ENCODE assay signal across 8 cellular contexts in the genomic region with DNA sequence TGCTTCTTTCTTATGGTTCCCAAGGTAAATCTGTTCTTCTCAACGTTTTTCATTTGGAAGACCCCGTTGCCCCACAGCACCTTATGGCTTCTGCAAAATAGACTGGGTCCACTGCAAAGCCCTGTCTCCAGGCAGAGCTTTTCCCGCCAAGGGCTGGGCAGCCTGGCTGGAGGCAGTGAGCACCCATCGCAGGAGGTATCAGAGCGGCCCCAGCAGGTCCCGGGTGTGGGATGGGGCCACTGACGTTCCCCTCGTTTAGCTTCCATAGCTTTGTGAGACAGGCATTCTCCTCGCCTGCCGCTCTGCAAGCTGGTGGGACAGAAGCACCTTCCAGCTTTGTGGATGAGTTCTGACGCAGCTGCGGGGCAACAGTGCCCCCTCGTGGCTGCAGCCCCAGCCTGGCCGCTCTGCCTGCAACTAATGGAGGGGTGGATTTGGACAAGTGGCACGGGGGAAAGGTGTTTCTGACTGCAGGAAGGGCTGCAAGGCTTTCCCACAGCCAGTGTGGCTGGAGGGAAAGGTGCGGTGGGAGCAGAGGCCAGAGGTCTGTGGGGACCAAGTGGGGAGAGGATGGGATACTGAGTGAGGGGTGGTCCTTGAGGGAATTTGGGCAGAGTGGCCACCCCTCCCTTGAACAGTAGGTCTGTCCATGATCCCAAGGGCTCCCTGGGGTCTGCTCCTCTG.
A peak's percentile ranks its signal among the peaks of the same experiment; 100 is the strongest.
DNase-seq lines count a peak whose midpoint lies in the region; ATAC-seq, FAIRE-seq and TF ChIP-seq lines count a peak whose summit lies in the region.

No MANE protein-coding gene starts in this region.

- POLR2A ChIA-PET in endothelial cell of umbilical vein (lab: Charles Lee): interaction anchor here (1.8 kb wide), 1 partner anchor 152 kb away, joined by 4 read pairs; no protein-coding TSS in a partner anchor

- no peaks in the 10 kb centered on the region for H4K20me1 ChIP-seq in endothelial cell of umbilical vein (replicated peaks; ENCODE audit: control insufficient read depth, extremely low read depth, insufficient read depth, low read length)

- dilution Hi-C loops in endothelial cell of umbilical vein (cut with MboI; ENCODE audit: extremely low pct_ligation_motif_present, low sequenced_read_pairs): no loop called here

- H3K27me3 Mint-ChIP-seq in activated CD8-positive, alpha-beta memory T cell treated with anti-CD3 and anti-CD28 coated beads, Interleukin-2, amount 10 ng/mL, durations not matched to agents 7 days and 5 days: peaks cover 44% of the 10 kb centered on the region

- CTCF ChIA-PET in activated CD8-positive, alpha-beta memory T cell treated with anti-CD3 and anti-CD28 coated beads, Interleukin-2, amount 10 ng/mL, durations not matched to agents 7 days and 5 days (lab: Charles Lee): interaction anchor here (0.7 to 16.2 kb wide), 26 partner anchors 10 to 304 kb away, joined by 3 to 322 read pairs (median 4); partner anchors contain the start of gene HDAC11
- CTCF ChIA-PET in endothelial cell of umbilical vein (lab: Charles Lee): interaction anchor here (0.6 to 13.8 kb wide), 49 partner anchors 9 to 558 kb away, joined by 3 to 746 read pairs (median 4); partner anchors contain the start of genes CHCHD4, FBLN2, HDAC11 and TMEM43

- no peak overlapping the region for H3K4me3 ChIP-seq in endothelial cell of umbilical vein (replicated peaks in 1 of 3; ENCODE audit: insufficient read depth in 1 of 3, low read depth in 1 of 3, low read length in 3 of 3)

- DNase-seq in NOMO-1 (lab: John Stamatoyannopoulos, UW; ENCODE audit: unreplicated experiment in 2 of 2) (peak; percentile 50 to 66), endothelial cell of umbilical vein (ENCODE audit: low read depth, low spot score) (peak; percentile 71), midbrain (lab: John Stamatoyannopoulos, UW) (peak; percentile 88)
- peak; percentile 80 for DNase-seq in activated CD8-positive, alpha-beta memory T cell treated with anti-CD3 and anti-CD28 coated beads, Interleukin-2, amount 10 ng/mL, durations not matched to agents 7 days and 5 days
- DNase-seq in stimulated activated CD8-positive, alpha-beta memory T cell treated with anti-CD3 and anti-CD28 coated beads, Interleukin-4, amount 100 ng/mL, for 24 hours (ENCODE audit: low read depth): peak; percentile 69

- no peak for TF ChIP-seq POLR2A in endothelial cell of umbilical vein (IDR thresholded peaks at IDR 0.05; ENCODE audit: low read depth, low read length)

- H3K4me2 ChIP-seq in endothelial cell of umbilical vein (ENCODE audit: insufficient read depth, low read length): no peak overlapping the region

- H3K36me3 ChIP-seq in endothelial cell of umbilical vein (ENCODE audit: control insufficient read depth in 2 of 2, extremely low read depth in 1 of 2, insufficient read depth in 2 of 2, low read length in 2 of 2): no peaks in the 10 kb centered on the region

- H3K9me3 Mint-ChIP-seq in activated CD8-positive, alpha-beta memory T cell treated with anti-CD3 and anti-CD28 coated beads, Interleukin-2, amount 10 ng/mL, durations not matched to agents 7 days and 5 days (ENCODE audit: low read depth): no peaks in the 10 kb centered on the region

- FAIRE-seq in G401.6 (lab: Jason Lieb, UNC): peak; percentile 27
- peak; percentile 62 for FAIRE-seq in endothelial cell of umbilical vein (lab: Jason Lieb, UNC)

- intact Hi-C loops in endothelial cell of umbilical vein (cut with micrococcal nuclease): loop anchor here (1.0 to 2.0 kb wide), 5 partner anchors 148 to 556 kb away; no protein-coding TSS in a partner anchor

- no peak overlapping the region for H3K4me3 Mint-ChIP-seq in activated CD8-positive, alpha-beta memory T cell treated with anti-CD3 and anti-CD28 coated beads, Interleukin-2, amount 10 ng/mL, durations not matched to agents 7 days and 5 days

- peaks cover 18% of the 10 kb centered on the region for H3K4me1 Mint-ChIP-seq in activated CD8-positive, alpha-beta memory T cell treated with anti-CD3 and anti-CD28 coated beads, Interleukin-2, amount 10 ng/mL, durations not matched to agents 7 days and 5 days

- no peaks in the 10 kb centered on the region for H3K79me2 ChIP-seq in endothelial cell of umbilical vein (ENCODE audit: control insufficient read depth, insufficient read depth, low read length)

- H3K27ac Mint-ChIP-seq in activated CD8-positive, alpha-beta memory T cell treated with anti-CD3 and anti-CD28 coated beads, Interleukin-2, amount 10 ng/mL, durations not matched to agents 7 days and 5 days: no peak overlapping the region

- no TSS peak for BruUV-seq in endothelial cell of umbilical vein (replicated peaks; lab: Mats Ljungman, UMichigan)

- H2AFZ ChIP-seq in endothelial cell of umbilical vein (ENCODE audit: low read depth, low read length): no peak overlapping the region

- H3K9ac ChIP-seq in endothelial cell of umbilical vein (replicated peaks; ENCODE audit: extremely low read depth, insufficient read depth, low read length): no peak overlapping the region

- no peaks in the 10 kb centered on the region for H3K9me1 ChIP-seq in endothelial cell of umbilical vein (replicated peaks; ENCODE audit: control insufficient read depth, extremely low read depth, insufficient read depth, low read length)

- H3K36me3 Mint-ChIP-seq in activated CD8-positive, alpha-beta memory T cell treated with anti-CD3 and anti-CD28 coated beads, Interleukin-2, amount 10 ng/mL, durations not matched to agents 7 days and 5 days: no peaks in the 10 kb centered on the region

- peaks cover 3 to 4% of the 10 kb centered on the region in 2 experiments for H3K27me3 ChIP-seq in endothelial cell of umbilical vein (ENCODE audit: control insufficient read depth in 2 of 2, insufficient read depth in 2 of 2, low read length in 2 of 2)

- no peaks in the 10 kb centered on the region for H3K4me1 ChIP-seq in endothelial cell of umbilical vein (ENCODE audit: control insufficient read depth, extremely low read depth, insufficient read depth, low read length)

- ATAC-seq in HG03045 (IDR thresholded peaks at IDR 0.05; ENCODE audit: unreplicated experiment): peak; percentile 48
- peak; percentile 61 for ATAC-seq in activated CD8-positive, alpha-beta memory T cell treated with anti-CD3 and anti-CD28 coated beads, Interleukin-2, amount 10 ng/mL, durations not matched to agents 7 days and 5 days
- ATAC-seq in HG03139 (IDR thresholded peaks at IDR 0.05; ENCODE audit: unreplicated experiment): no peak

- H3K27ac ChIP-seq in endothelial cell of umbilical vein (ENCODE audit: insufficient read depth, low read depth, low read length): no peak overlapping the region

- peak; percentile 95 to 99 for TF ChIP-seq CTCF in endothelial cell of umbilical vein (IDR thresholded peaks at IDR 0.05; ENCODE audit: extremely low read depth in 1 of 2, insufficient read depth in 1 of 2, low read depth in 1 of 2, low read length in 2 of 2)

- H3K9me3 ChIP-seq in endothelial cell of umbilical vein (replicated peaks; ENCODE audit: control insufficient read depth, insufficient read depth, low read length): no peaks in the 10 kb centered on the region

TF ChIP-seq in endothelial cell of umbilical vein, 7 proteins besides CTCF, POLR2A, EP300 and RAD21:
- TF ChIP-seq FOS (IDR thresholded peaks at IDR 0.05; ENCODE audit: borderline replicate concordance, insufficient read depth, low read length): no peak
- no peak for TF ChIP-seq MYC (IDR thresholded peaks at IDR 0.05; ENCODE audit: low read depth, low read length)
- no peak for TF ChIP-seq JUN (IDR thresholded peaks at IDR 0.05; ENCODE audit: borderline replicate concordance, insufficient read depth, insufficient read length, low read depth)
- no peak for TF ChIP-seq POLR2AphosphoS5 (IDR thresholded peaks at IDR 0.05; ENCODE audit: insufficient read depth, low read depth, low read length)
- TF ChIP-seq GATA2 (IDR thresholded peaks at IDR 0.05; ENCODE audit: insufficient read depth, insufficient read length, low read depth, low read length): no peak
- no peak for TF ChIP-seq EZH2 (IDR thresholded peaks at IDR 0.05; ENCODE audit: borderline replicate concordance, low read depth, low read length, severe bottlenecking)
